ENCODE assay signal across 18 cellular contexts in the genomic region with DNA sequence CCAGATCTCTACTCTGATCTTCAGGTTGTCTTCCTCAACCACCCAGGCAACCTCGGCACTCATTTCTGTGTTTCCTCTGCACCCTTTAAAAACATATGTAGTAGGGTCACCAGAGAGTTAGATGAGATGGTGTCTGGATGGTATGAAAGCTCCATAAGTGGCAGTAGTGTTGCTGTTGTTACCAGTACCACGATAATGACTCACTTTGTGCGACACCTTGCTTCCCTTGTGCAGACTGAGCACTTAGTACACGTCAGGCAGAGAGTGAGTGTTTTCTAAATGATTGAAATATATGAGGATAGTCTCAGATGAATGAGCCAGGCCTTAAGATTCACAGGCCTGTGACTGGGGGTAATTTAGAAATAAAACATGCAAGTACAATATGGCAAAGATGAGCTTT.
DNase-seq lines count a peak whose midpoint lies in the region; ATAC-seq and TF ChIP-seq lines count a peak whose summit lies in the region.
"Had no signal": no experiment of that assay in that cellular context is flagged by ENCODE, and none has a peak within 500 bp of the region (broad histone marks: within the 10 kb centered on the region; RNA-seq: fewer than 3 reads in every experiment).

No MANE protein-coding gene starts in this region.

- POLR2A ChIA-PET in activated CD4-positive, alpha-beta memory T cell treated with anti-CD3 and anti-CD28 coated beads, Interleukin-2, amount 10 ng/mL, durations not matched to agents 7 days and 5 days (lab: Charles Lee): no interaction called here
- POLR2A ChIA-PET in OCI-LY7 (lab: Charles Lee): interaction anchor here (0.6 kb wide), 1 partner anchor 62 kb away, joined by 3 read pairs; no protein-coding TSS in a partner anchor

- H3K9me3 ChIP-seq in Loucy (ENCODE audit: insufficient read depth, low read depth, low read length) (0 out of 2 replicates have a peak, but pooled peaks cover 4% of the 10 kb centered on the region), OCI-LY7 (ENCODE audit: low read length) (no peaks in the 10 kb centered on the region)
- H3K9me3 ChIP-seq: BE2C had no signal

- H3K79me2 ChIP-seq in Loucy (ENCODE audit: insufficient read depth, low read length) (no peaks in the 10 kb centered on the region), OCI-LY7 (ENCODE audit: insufficient read depth, low read depth, low read length) (no peaks in the 10 kb centered on the region)

- H3K36me3 Mint-ChIP-seq in activated naive CD4-positive, alpha-beta T cell treated with anti-CD3 and anti-CD28 coated beads for 36 hours (ENCODE audit: low read depth): no peaks in the 10 kb centered on the region
- peaks cover 3% of the 10 kb centered on the region for H3K36me3 Mint-ChIP-seq in activated CD4-positive, alpha-beta memory T cell treated with anti-CD3 and anti-CD28 coated beads, Interleukin-2, amount 10 ng/mL, durations not matched to agents 7 days and 5 days (ENCODE audit: low read depth)
- peaks cover 7% of the 10 kb centered on the region for H3K36me3 Mint-ChIP-seq in natural killer cell

- H3K4me2 ChIP-seq in Loucy (ENCODE audit: low read depth, low read length, poor library complexity, severe bottlenecking): no peak overlapping the region
- H3K4me2 ChIP-seq in OCI-LY7 (ENCODE audit: low read length): no peak overlapping the region

- peak; percentile 24 for DNase-seq in activated naive CD4-positive, alpha-beta T cell treated with anti-CD3 and anti-CD28 coated beads for 36 hours
- DNase-seq in activated naive CD4-positive, alpha-beta T cell (lab: John Stamatoyannopoulos, UW): no peak
- DNase-seq in activated CD4-positive, alpha-beta memory T cell treated with anti-CD3 and anti-CD28 coated beads, Interleukin-2, amount 10 ng/mL, durations not matched to agents 7 days and 5 days: no peak
- DNase-seq in natural killer cell (no peak), OCI-LY7 (ENCODE audit: low spot score) (no peak), HCEC 1CT (no peak)
- DNase-seq: BE2C; Calu3; CD4-positive, alpha-beta T cell; DMS53; H7; IMR-90; NCI-H187; NCI-H226; NCI-H524 treated with DMSO at 0.1 percent for 48 hours had no signal

- H3K27me3 ChIP-seq in Loucy (ENCODE audit: insufficient read depth, low read length, poor library complexity, severe bottlenecking): no peaks in the 10 kb centered on the region
- H3K27me3 ChIP-seq: BE2C had no signal

- H3K36me3 ChIP-seq in Loucy (ENCODE audit: insufficient read depth, low read length): no peaks in the 10 kb centered on the region
- H3K36me3 ChIP-seq in OCI-LY7 (ENCODE audit: insufficient read depth, low read length): no peaks in the 10 kb centered on the region
- H3K36me3 ChIP-seq: BE2C had no signal

- H3K9me2 ChIP-seq in Loucy (replicated peaks; ENCODE audit: low read depth, low read length) (no peaks in the 10 kb centered on the region), OCI-LY7 (ENCODE audit: insufficient read depth, low read length) (no peaks in the 10 kb centered on the region)

- H3K4me1 ChIP-seq in Loucy (ENCODE audit: insufficient read depth, low read length, poor library complexity, severe bottlenecking) (peaks cover 40% of the 10 kb centered on the region), OCI-LY7 (ENCODE audit: insufficient read depth, low read length, poor library complexity, severe bottlenecking) (no peaks in the 10 kb centered on the region)
- H3K4me1 ChIP-seq: BE2C had no signal

- no peak overlapping the region for H3K9ac ChIP-seq in Loucy (ENCODE audit: low read depth, low read length, poor library complexity, severe bottlenecking)

- H3K9me3 Mint-ChIP-seq in activated naive CD4-positive, alpha-beta T cell treated with anti-CD3 and anti-CD28 coated beads for 36 hours: no peaks in the 10 kb centered on the region
- H3K9me3 Mint-ChIP-seq in activated CD4-positive, alpha-beta memory T cell treated with anti-CD3 and anti-CD28 coated beads, Interleukin-2, amount 10 ng/mL, durations not matched to agents 7 days and 5 days: peaks cover 3% of the 10 kb centered on the region
- no peaks in the 10 kb centered on the region for H3K9me3 Mint-ChIP-seq in natural killer cell
- H3K9me3 Mint-ChIP-seq: CD4-positive, alpha-beta T cell had no signal

- H4K20me1 ChIP-seq in Loucy (ENCODE audit: insufficient read depth, low read length, poor library complexity, severe bottlenecking) (no peaks in the 10 kb centered on the region), OCI-LY7 (ENCODE audit: insufficient read depth, low read length) (no peaks in the 10 kb centered on the region)

- H3K27me3 Mint-ChIP-seq in activated naive CD4-positive, alpha-beta T cell treated with anti-CD3 and anti-CD28 coated beads for 36 hours (ENCODE audit: low read depth): no peaks in the 10 kb centered on the region
- no peaks in the 10 kb centered on the region for H3K27me3 Mint-ChIP-seq in activated CD4-positive, alpha-beta memory T cell treated with anti-CD3 and anti-CD28 coated beads, Interleukin-2, amount 10 ng/mL, durations not matched to agents 7 days and 5 days
- peaks cover 6 to 9% of the 10 kb centered on the region in 2 donors for H3K27me3 Mint-ChIP-seq in natural killer cell (ENCODE audit: low read depth in 2 of 2)
- H3K27me3 Mint-ChIP-seq: CD4-positive, alpha-beta T cell had no signal

- H2AFZ ChIP-seq in Loucy (ENCODE audit: low read length) (peak overlapping the region; percentile 14; the same call in 1 of the 2 replicates), OCI-LY7 (ENCODE audit: low read length) (no peak overlapping the region)

- peak overlapping the region; percentile 37 for H3K27ac Mint-ChIP-seq in activated naive CD4-positive, alpha-beta T cell treated with anti-CD3 and anti-CD28 coated beads for 36 hours
- H3K27ac Mint-ChIP-seq in activated CD4-positive, alpha-beta memory T cell treated with anti-CD3 and anti-CD28 coated beads, Interleukin-2, amount 10 ng/mL, durations not matched to agents 7 days and 5 days: peak overlapping the region; percentile 28
- H3K27ac Mint-ChIP-seq in natural killer cell: peak overlapping the region; percentile 3 to 7
- H3K27ac Mint-ChIP-seq: CD4-positive, alpha-beta T cell had no signal

- intact Hi-C loops in activated naive CD4-positive, alpha-beta T cell treated with anti-CD3 and anti-CD28 coated beads for 36 hours (cut with micrococcal nuclease): loop anchor here (5.0 kb wide), 1 partner anchor 145 kb away; no protein-coding TSS in a partner anchor
- intact Hi-C loops in natural killer cell (cut with micrococcal nuclease) (loop anchor here (10.0 kb wide), 1 partner anchor 137 kb away; no protein-coding TSS in a partner anchor), OCI-LY7 (cut with micrococcal nuclease; ENCODE audit: unreplicated experiment) (no loop called here)

- ATAC-seq in natural killer cell: peak in 2 of 3 donors; percentile 33 to 59
- ATAC-seq: Panc1, Right ventricle myocardium inferior had no signal

- peaks cover 19% of the 10 kb centered on the region for H3K4me1 Mint-ChIP-seq in activated naive CD4-positive, alpha-beta T cell treated with anti-CD3 and anti-CD28 coated beads for 36 hours (ENCODE audit: low read depth)
- peaks cover 40% of the 10 kb centered on the region for H3K4me1 Mint-ChIP-seq in activated CD4-positive, alpha-beta memory T cell treated with anti-CD3 and anti-CD28 coated beads, Interleukin-2, amount 10 ng/mL, durations not matched to agents 7 days and 5 days
- peaks cover 45% of the 10 kb centered on the region in 2 donors for H3K4me1 Mint-ChIP-seq in natural killer cell

- H3K4me3 ChIP-seq in Loucy (ENCODE audit: low read length, poor library complexity, severe bottlenecking) (no peak overlapping the region), OCI-LY7 (ENCODE audit: low read depth, low read length, poor library complexity, severe bottlenecking) (no peak overlapping the region)

- CTCF ChIA-PET in activated naive CD4-positive, alpha-beta T cell treated with anti-CD3 and anti-CD28 coated beads for 36 hours (lab: Charles Lee): no interaction called here
- CTCF ChIA-PET in activated CD4-positive, alpha-beta memory T cell treated with anti-CD3 and anti-CD28 coated beads, Interleukin-2, amount 10 ng/mL, durations not matched to agents 7 days and 5 days (lab: Charles Lee): interaction anchor here (0.6 kb wide), 1 partner anchor 131 kb away, joined by 5 read pairs; no protein-coding TSS in a partner anchor
- CTCF ChIA-PET in OCI-LY7 (lab: Charles Lee; ENCODE audit: unreplicated experiment): no interaction called here

- no peak overlapping the region for H3K27ac ChIP-seq in OCI-LY7 (ENCODE audit: low read depth, low read length, poor library complexity, severe bottlenecking)

- no peaks in the 10 kb centered on the region for H3F3A ChIP-seq in Loucy (ENCODE audit: low read depth)

- TF ChIP-seq CTCF in Loucy (conservative IDR thresholded peaks at IDR 0.05; ENCODE audit: low read length): no peak
- no peak for TF ChIP-seq CTCF in natural killer cell (IDR thresholded peaks at IDR 0.05)
- no peak for TF ChIP-seq CTCF in OCI-LY7 (conservative IDR thresholded peaks at IDR 0.05; ENCODE audit: low read length)

- BruUV-seq in OCI-LY7 (replicated peaks; lab: Mats Ljungman, UMichigan): no TSS peak

- no peak overlapping the region for H3K4me3 Mint-ChIP-seq in activated naive CD4-positive, alpha-beta T cell treated with anti-CD3 and anti-CD28 coated beads for 36 hours
- H3K4me3 Mint-ChIP-seq in activated CD4-positive, alpha-beta memory T cell treated with anti-CD3 and anti-CD28 coated beads, Interleukin-2, amount 10 ng/mL, durations not matched to agents 7 days and 5 days: no peak overlapping the region
- H3K4me3 Mint-ChIP-seq in natural killer cell: no peak overlapping the region
- H3K4me3 Mint-ChIP-seq: CD4-positive, alpha-beta T cell had no signal
